In the genomic region with DNA sequence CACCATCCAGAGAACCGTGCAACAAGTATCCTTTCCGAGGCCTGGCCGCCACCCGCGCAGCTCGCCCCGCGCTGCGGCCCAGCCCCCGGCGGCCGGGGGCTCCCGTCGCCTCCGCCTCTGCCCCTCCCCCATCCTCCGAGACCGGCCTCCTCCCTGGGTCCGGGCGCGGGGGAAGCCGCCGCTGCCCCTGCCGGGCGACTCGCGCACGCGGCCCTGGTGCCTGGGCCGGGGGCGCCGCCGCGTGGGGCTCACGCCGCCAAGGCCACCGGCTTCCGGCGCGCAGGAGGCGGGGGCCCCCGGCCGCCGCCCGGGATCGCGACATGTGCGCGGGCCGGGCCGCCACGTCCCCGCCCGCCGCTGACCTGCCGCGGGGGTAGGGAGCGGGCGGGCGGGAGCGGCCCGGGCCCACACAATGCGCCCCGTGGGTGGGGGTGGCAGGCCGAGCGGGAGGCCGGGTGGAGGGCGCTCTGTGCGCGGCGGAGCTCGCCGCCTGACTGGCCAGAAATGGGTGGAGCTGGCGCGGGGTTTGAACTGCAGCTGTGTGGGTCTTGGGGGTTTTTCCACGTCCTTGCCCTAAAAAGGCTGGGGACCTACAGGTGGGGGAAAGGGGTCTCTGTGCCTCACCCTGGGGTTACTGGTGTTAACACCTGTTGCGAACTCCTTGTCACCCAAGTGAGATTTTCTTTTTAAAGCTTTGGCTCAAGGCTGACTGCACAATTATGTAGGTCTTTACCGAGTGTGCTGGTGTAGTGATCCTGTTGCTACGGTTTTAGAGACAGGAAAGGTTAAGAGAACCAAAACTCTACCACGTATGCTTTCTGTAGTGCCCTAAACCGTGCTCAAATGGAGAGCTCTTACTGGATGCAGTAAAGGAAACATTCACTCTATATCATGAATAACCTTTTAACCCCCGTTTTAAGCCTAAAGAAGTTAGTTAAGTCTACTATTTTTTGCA, we compare ENCODE assay signal across 8 cellular contexts.
A peak's percentile ranks its signal among the peaks of the same experiment; 100 is the strongest.
DNase-seq lines count a peak whose midpoint lies in the region; ATAC-seq and TF ChIP-seq lines count a peak whose summit lies in the region.

No MANE protein-coding gene starts in this region.

- H3K27me3 ChIP-seq in HUES48 (ENCODE audit: control insufficient read depth, insufficient read depth, low read length) (no peaks in the 10 kb centered on the region), WERI-Rb-1 (ENCODE audit: insufficient read depth, low read depth, severe bottlenecking) (no peaks in the 10 kb centered on the region)

- peaks cover 33% of the 10 kb centered on the region for H3K36me3 ChIP-seq in HUES48 (ENCODE audit: control insufficient read depth, insufficient read depth, low read length)
- H3K36me3 ChIP-seq in WERI-Rb-1, result peaks cover 47% of the 10 kb centered on the region

- no peaks in the 10 kb centered on the region for H3K9me3 ChIP-seq in HUES48 (ENCODE audit: control insufficient read depth, insufficient read depth, low read length)
- H3K9me3 ChIP-seq in WERI-Rb-1 (ENCODE audit: severe bottlenecking), result no peaks in the 10 kb centered on the region

- H3K4me3 ChIP-seq in HUES48 (ENCODE audit: low read depth, low read length), result peak overlapping the region; percentile 99
- H3K4me3 ChIP-seq in WERI-Rb-1 (ENCODE audit: low read depth, low read length), result peak overlapping the region; percentile 92
- peak overlapping the region; percentile 71 to 79 for H3K4me3 ChIP-seq in cardiac fibroblast (replicated peaks in 1 of 2; ENCODE audit: low read depth in 2 of 2, low read length in 2 of 2)

- peak; percentile 47 for DNase-seq in EL
- peak; percentile 58 for DNase-seq in WERI-Rb-1
- peak in 1 of 2 donors; percentile 50 for DNase-seq in cardiac fibroblast (ENCODE audit: low read depth in 2 of 2)
- peak; percentile 48 for DNase-seq in kidney tubule cell (ENCODE audit: low spot score)
- peak; percentile 3 to 20 for DNase-seq in stimulated activated CD4-positive, alpha-beta T cell treated with anti-CD3 and anti-CD28 coated beads, Interleukin-1b, Interleukin-23, amount 100 ng/mL, for 1 hour (ENCODE audit: low read depth in 2 of 2)
- no peak for DNase-seq in cerebellar nuclear complex (lab: John Stamatoyannopoulos, UW)

- peak overlapping the region; percentile 95 for H3K9ac ChIP-seq in HUES48 (ENCODE audit: low read depth, low read length)

- H3K4me1 ChIP-seq in HUES48 (ENCODE audit: control insufficient read depth, insufficient read depth, low read length), result peaks cover 34% of the 10 kb centered on the region

- H3K27ac ChIP-seq in HUES48 (ENCODE audit: low read depth, low read length) (peak overlapping the region; percentile 95), WERI-Rb-1 (peak overlapping the region; percentile 98)

- peak; percentile 48 for ATAC-seq in GM21367 (IDR thresholded peaks at IDR 0.05; ENCODE audit: unreplicated experiment)

- TF ChIP-seq CTCF in WERI-Rb-1 (IDR thresholded peaks at IDR 0.05; ENCODE audit: low read depth, low read length), result no peak
- no peak for TF ChIP-seq CTCF in cardiac fibroblast (IDR thresholded peaks at IDR 0.05; ENCODE audit: low read depth, low read length)

Comparison
In these comparisons a context has a peak if more than half of its experiments do, and no peak if none do; other contexts are left out.
1. DNase-seq: peak in EL (single experiment), WERI-Rb-1 (single experiment), kidney tubule cell (single experiment) and stimulated activated CD4-positive, alpha-beta T cell treated with anti-CD3 and anti-CD28 coated beads, Interleukin-1b, Interleukin-23, amount 100 ng/mL, for 1 hour (2 of 2); none in cerebellar nuclear complex (0 of 2).
2. Peak in every context shown above with its lines, with median percentiles within 50 percentile points of each other: H3K4me3 ChIP-seq.